Comparison of ENCODE assay signal across 1 cellular context in the genomic region with DNA sequence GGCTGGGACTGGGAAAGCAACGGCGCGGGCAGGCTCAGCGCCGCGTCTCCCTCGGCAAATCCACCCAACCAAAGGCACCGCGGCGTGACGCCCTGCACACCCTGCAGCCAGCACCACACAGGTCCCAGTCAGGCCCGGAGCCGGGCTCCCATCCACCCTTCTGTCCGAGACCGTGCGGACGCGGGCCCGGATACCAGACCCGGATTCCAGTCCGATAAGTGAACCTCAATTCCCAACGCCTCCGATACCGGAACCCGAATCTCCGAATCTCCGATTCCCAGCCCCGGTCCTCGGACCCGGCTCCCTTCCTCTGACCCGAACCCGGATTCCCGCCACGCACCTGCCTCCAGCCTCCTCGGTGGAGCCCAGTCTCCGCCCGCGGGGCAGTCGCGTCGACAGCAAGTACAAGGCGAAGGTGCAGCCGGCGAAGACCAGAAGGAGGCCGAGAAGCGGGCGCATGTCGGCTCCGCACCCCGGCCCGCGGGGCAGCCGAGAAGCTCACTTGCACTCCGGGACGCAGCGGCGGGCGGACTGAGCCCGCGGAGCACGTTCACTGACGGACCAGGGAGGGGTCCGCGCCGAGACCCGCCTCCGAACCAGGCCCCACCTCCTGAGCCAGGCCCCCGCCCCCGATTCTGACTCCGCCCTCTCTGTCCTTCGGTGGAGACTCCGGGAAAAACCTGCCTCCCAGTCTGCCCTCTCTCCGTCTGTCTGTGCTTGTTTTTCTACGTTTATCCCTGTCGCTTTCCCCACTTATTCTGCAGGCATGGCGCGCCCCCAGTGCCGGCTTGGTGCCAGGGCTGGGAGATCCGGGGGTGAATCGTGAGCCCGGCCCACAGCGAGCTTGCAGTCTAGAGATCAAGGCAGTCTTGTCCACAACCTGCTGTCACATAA.
TF ChIP-seq lines count a peak whose summit lies in the region.

A gene (minus strand): TSS at position 533 of the 894 bp plus-strand sequence. CDS start 74 bp downstream, at position 459.

TF ChIP-seq in GM12878, 131 proteins besides CTCF, POLR2A, EP300 and RAD21 (continued from another document):
- 0 out of 2 replicates have a peak, but pooled peaks have one; percentile 11 for TF ChIP-seq MTA2 (IDR thresholded peaks at IDR 0.05; ENCODE audit: low read depth)
- TF ChIP-seq TCF3 (IDR thresholded peaks at IDR 0.05; ENCODE audit: borderline replicate concordance, insufficient read depth, low read depth, low read length), result peak; percentile 88; the same call in 1 of the 2 replicates
- TF ChIP-seq MXI1 (IDR thresholded peaks at IDR 0.05; ENCODE audit: low read depth, low read length), result peak; percentile 89
- TF ChIP-seq SUPT20H (IDR thresholded peaks at IDR 0.05; ENCODE audit: borderline replicate concordance, control insufficient read depth, low read depth, low read length), result no peak
- TF ChIP-seq RELA (IDR thresholded peaks at IDR 0.05; ENCODE audit: borderline replicate concordance, partially characterized antibody), result peak; percentile 73
- TF ChIP-seq, protein P1, sequence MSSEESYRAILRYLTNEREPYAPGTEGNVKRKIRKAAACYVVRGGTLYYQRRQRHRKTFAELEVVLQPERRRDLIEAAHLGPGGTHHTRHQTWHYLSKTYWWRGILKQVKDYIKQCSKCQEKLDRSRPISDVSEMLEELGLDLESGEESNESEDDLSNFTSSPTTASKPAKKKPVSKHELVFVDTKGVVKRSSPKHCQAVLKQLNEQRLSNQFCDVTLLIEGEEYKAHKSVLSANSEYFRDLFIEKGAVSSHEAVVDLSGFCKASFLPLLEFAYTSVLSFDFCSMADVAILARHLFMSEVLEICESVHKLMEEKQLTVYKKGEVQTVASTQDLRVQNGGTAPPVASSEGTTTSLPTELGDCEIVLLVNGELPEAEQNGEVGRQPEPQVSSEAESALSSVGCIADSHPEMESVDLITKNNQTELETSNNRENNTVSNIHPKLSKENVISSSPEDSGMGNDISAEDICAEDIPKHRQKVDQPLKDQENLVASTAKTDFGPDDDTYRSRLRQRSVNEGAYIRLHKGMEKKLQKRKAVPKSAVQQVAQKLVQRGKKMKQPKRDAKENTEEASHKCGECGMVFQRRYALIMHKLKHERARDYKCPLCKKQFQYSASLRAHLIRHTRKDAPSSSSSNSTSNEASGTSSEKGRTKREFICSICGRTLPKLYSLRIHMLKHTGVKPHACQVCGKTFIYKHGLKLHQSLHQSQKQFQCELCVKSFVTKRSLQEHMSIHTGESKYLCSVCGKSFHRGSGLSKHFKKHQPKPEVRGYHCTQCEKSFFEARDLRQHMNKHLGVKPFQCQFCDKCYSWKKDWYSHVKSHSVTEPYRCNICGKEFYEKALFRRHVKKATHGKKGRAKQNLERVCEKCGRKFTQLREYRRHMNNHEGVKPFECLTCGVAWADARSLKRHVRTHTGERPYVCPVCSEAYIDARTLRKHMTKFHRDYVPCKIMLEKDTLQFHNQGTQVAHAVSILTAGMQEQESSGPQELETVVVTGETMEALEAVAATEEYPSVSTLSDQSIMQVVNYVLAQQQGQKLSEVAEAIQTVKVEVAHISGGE (CRISPR knock-in tag; IDR thresholded peaks at IDR 0.05), result peak; percentile 99
- TF ChIP-seq TARDBP (IDR thresholded peaks at IDR 0.05; ENCODE audit: borderline replicate concordance), result peak; percentile 77; the same call in 1 of the 2 replicates
- TF ChIP-seq POU2F2 (IDR thresholded peaks at IDR 0.05; ENCODE audit: borderline replicate concordance, low read depth, low read length), result peak; percentile 91
- peak; percentile 92 for TF ChIP-seq POLR2AphosphoS5 (IDR thresholded peaks at IDR 0.05; ENCODE audit: low read length)
- peak; percentile 78 to 83 for TF ChIP-seq EGR1 (IDR thresholded peaks at IDR 0.05; ENCODE audit: borderline replicate concordance in 1 of 2, low read depth in 2 of 2, low read length in 2 of 2)
- TF ChIP-seq, protein P2, sequence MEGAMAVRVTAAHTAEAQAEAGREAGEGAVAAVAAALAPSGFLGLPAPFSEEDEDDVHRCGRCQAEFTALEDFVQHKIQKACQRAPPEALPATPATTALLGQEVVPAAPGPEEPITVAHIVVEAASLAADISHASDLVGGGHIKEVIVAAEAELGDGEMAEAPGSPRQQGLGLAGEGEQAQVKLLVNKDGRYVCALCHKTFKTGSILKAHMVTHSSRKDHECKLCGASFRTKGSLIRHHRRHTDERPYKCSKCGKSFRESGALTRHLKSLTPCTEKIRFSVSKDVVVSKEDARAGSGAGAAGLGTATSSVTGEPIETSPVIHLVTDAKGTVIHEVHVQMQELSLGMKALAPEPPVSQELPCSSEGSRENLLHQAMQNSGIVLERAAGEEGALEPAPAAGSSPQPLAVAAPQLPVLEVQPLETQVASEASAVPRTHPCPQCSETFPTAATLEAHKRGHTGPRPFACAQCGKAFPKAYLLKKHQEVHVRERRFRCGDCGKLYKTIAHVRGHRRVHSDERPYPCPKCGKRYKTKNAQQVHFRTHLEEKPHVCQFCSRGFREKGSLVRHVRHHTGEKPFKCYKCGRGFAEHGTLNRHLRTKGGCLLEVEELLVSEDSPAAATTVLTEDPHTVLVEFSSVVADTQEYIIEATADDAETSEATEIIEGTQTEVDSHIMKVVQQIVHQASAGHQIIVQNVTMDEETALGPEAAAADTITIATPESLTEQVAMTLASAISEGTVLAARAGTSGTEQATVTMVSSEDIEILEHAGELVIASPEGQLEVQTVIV (IDR thresholded peaks at IDR 0.05; ENCODE audit: borderline replicate concordance, partially characterized antibody), result peak; percentile 57
- no peak for TF ChIP-seq ZNF274 (IDR thresholded peaks at IDR 0.05; ENCODE audit: insufficient read depth, insufficient read length)
- peak; percentile 73 for TF ChIP-seq EED (IDR thresholded peaks at IDR 0.05; ENCODE audit: low read depth)
- peak; percentile 55 to 80; a peak in 2 of 4 replicates for TF ChIP-seq BHLHE40 (IDR thresholded peaks at IDR 0.05; ENCODE audit: borderline replicate concordance in 1 of 2, low read depth in 2 of 2, low read length in 1 of 2)
- peak; percentile 93 for TF ChIP-seq LARP7 (IDR thresholded peaks at IDR 0.05)
- TF ChIP-seq SRF (IDR thresholded peaks at IDR 0.05; ENCODE audit: low read depth in 2 of 2, low read length in 2 of 2), result peak; percentile 64 to 93
- peak; percentile 86 for TF ChIP-seq SMAD5 (IDR thresholded peaks at IDR 0.05; ENCODE audit: low read depth)
- TF ChIP-seq BCL11A (IDR thresholded peaks at IDR 0.05; ENCODE audit: low read depth, low read length), result 0 out of 2 replicates have a peak, but pooled peaks have one; percentile 24
- no peak for TF ChIP-seq NFYA (IDR thresholded peaks at IDR 0.05; ENCODE audit: borderline replicate concordance, low read depth, low read length)
- TF ChIP-seq ASH2L (IDR thresholded peaks at IDR 0.05; ENCODE audit: borderline replicate concordance, low read depth), result 0 out of 2 replicates have a peak, but pooled peaks have one; percentile 71
- no peak for TF ChIP-seq BRCA1 (IDR thresholded peaks at IDR 0.05; ENCODE audit: low read depth, low read length)
- TF ChIP-seq STAT1 (conservative IDR thresholded peaks at IDR 0.05), result 0 out of 2 replicates have a peak, but pooled peaks have one; percentile 80
- 0 out of 2 replicates have a peak, but pooled peaks have one; percentile 30 for TF ChIP-seq BACH1 (IDR thresholded peaks at IDR 0.05; ENCODE audit: borderline replicate concordance)
- TF ChIP-seq ETV6 (conservative IDR thresholded peaks at IDR 0.05 in 1 of 2, IDR thresholded peaks at IDR 0.05 in 1 of 2; ENCODE audit: borderline replicate concordance in 1 of 2, low read depth in 1 of 2), result peak in 1 of 2 experiments; percentile 60; a peak in 1 of 4 replicates
- TF ChIP-seq, protein P3, sequence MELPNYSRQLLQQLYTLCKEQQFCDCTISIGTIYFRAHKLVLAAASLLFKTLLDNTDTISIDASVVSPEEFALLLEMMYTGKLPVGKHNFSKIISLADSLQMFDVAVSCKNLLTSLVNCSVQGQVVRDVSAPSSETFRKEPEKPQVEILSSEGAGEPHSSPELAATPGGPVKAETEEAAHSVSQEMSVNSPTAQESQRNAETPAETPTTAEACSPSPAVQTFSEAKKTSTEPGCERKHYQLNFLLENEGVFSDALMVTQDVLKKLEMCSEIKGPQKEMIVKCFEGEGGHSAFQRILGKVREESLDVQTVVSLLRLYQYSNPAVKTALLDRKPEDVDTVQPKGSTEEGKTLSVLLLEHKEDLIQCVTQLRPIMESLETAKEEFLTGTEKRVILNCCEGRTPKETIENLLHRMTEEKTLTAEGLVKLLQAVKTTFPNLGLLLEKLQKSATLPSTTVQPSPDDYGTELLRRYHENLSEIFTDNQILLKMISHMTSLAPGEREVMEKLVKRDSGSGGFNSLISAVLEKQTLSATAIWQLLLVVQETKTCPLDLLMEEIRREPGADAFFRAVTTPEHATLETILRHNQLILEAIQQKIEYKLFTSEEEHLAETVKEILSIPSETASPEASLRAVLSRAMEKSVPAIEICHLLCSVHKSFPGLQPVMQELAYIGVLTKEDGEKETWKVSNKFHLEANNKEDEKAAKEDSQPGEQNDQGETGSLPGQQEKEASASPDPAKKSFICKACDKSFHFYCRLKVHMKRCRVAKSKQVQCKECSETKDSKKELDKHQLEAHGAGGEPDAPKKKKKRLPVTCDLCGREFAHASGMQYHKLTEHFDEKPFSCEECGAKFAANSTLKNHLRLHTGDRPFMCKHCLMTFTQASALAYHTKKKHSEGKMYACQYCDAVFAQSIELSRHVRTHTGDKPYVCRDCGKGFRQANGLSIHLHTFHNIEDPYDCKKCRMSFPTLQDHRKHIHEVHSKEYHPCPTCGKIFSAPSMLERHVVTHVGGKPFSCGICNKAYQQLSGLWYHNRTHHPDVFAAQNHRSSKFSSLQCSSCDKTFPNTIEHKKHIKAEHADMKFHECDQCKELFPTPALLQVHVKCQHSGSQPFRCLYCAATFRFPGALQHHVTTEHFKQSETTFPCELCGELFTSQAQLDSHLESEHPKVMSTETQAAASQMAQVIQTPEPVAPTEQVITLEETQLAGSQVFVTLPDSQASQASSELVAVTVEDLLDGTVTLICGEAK (IDR thresholded peaks at IDR 0.05; ENCODE audit: borderline replicate concordance), result peak; percentile 96
- TF ChIP-seq, protein P4, sequence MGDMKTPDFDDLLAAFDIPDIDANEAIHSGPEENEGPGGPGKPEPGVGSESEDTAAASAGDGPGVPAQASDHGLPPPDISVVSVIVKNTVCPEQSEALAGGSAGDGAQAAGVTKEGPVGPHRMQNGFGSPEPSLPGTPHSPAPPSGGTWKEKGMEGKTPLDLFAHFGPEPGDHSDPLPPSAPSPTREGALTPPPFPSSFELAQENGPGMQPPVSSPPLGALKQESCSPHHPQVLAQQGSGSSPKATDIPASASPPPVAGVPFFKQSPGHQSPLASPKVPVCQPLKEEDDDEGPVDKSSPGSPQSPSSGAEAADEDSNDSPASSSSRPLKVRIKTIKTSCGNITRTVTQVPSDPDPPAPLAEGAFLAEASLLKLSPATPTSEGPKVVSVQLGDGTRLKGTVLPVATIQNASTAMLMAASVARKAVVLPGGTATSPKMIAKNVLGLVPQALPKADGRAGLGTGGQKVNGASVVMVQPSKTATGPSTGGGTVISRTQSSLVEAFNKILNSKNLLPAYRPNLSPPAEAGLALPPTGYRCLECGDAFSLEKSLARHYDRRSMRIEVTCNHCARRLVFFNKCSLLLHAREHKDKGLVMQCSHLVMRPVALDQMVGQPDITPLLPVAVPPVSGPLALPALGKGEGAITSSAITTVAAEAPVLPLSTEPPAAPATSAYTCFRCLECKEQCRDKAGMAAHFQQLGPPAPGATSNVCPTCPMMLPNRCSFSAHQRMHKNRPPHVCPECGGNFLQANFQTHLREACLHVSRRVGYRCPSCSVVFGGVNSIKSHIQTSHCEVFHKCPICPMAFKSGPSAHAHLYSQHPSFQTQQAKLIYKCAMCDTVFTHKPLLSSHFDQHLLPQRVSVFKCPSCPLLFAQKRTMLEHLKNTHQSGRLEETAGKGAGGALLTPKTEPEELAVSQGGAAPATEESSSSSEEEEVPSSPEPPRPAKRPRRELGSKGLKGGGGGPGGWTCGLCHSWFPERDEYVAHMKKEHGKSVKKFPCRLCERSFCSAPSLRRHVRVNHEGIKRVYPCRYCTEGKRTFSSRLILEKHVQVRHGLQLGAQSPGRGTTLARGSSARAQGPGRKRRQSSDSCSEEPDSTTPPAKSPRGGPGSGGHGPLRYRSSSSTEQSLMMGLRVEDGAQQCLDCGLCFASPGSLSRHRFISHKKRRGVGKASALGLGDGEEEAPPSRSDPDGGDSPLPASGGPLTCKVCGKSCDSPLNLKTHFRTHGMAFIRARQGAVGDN (IDR thresholded peaks at IDR 0.05), result peak; percentile 45
- no peak for TF ChIP-seq HDAC2 (IDR thresholded peaks at IDR 0.05)
- TF ChIP-seq IKZF1 (conservative IDR thresholded peaks at IDR 0.05), result peak; percentile 94
- TF ChIP-seq FOS (IDR thresholded peaks at IDR 0.05; ENCODE audit: borderline replicate concordance, extremely low read depth, insufficient read length), result no peak
- TF ChIP-seq SIN3A (IDR thresholded peaks at IDR 0.05; ENCODE audit: low read depth, low read length), result peak; percentile 89
